In genomic region chr22:50673231-50674126, GRCh38 we compare ENCODE assay signal across 9 cellular contexts. TPM values are rescaled to one million over a fixed set of nuclear protein-coding genes. Genes with fewer than 3 reads are reported as not detected.
A peak's percentile ranks its signal among the peaks of the same experiment; 100 is the strongest.
DNase-seq lines count a peak whose midpoint lies in the region; ATAC-seq and TF ChIP-seq lines count a peak whose summit lies in the region.
"Had no signal": no experiment of that assay in that cellular context is flagged by ENCODE, and none has a peak within 500 bp of the region (broad histone marks: within the 10 kb centered on the region; RNA-seq: fewer than 3 reads in every experiment).

No MANE protein-coding gene starts in this region.

- no peak for TF ChIP-seq CTCF in upper lobe of right lung (IDR thresholded peaks at IDR 0.05)

- H3K27ac ChIP-seq in upper lobe of right lung: peak overlapping the region; percentile 69

- no peaks in the 10 kb centered on the region for H3K4me1 ChIP-seq in upper lobe of right lung

- no peaks in the 10 kb centered on the region for H3K9me3 ChIP-seq in upper lobe of right lung

- intact Hi-C loops in left cardiac atrium (cut with DNase I): no loop called here
- intact Hi-C loops in left ventricle myocardium superior (cut with micrococcal nuclease): no loop called here
- intact Hi-C loops in upper lobe of right lung (cut with DNase I): no loop called here

- peak overlapping the region; percentile 51 for H3K4me3 ChIP-seq in upper lobe of right lung

- peaks cover 17% of the 10 kb centered on the region for H3K27me3 ChIP-seq in upper lobe of right lung

- H3K36me3 ChIP-seq in upper lobe of right lung: no peaks in the 10 kb centered on the region

- DNase-seq in left cardiac atrium (peak; percentile 35), left ventricle myocardium superior (no peak), mesenteric fat pad (ENCODE audit: low spot score) (peak; percentile 86), upper lobe of right lung (no peak), epidermal melanocyte (ENCODE audit: insufficient read length, low spot score) (no peak), SHP77 treated with DMSO at 0.1 percent for 48 hours (lab: John Stamatoyannopoulos, UW) (no peak), NCI-H774 (lab: John Stamatoyannopoulos, UW) (no peak)
- DNase-seq in central memory CD4-positive, alpha-beta T cell: peak; percentile 16
- DNase-seq: EL had no signal

- no peak for ATAC-seq in left cardiac atrium
- ATAC-seq in left ventricle myocardium superior: no peak
- no peak for ATAC-seq in upper lobe of right lung

RNA-seq across cellular contexts. Expression of gene SHANK3, which starts 0.9 kb away (rescaled TPM):
- total RNA-seq in left cardiac atrium: 10 to 100 TPM; 19.5 to 34.1 TPM
- total RNA-seq in left ventricle myocardium superior: 22.9 TPM
- total RNA-seq in mesenteric fat pad: 95.7 TPM
- 59.9 TPM for total RNA-seq in upper lobe of right lung

RNA-seq across cellular contexts. Expression of gene ARSA, which starts 45.5 kb away (rescaled TPM):
- total RNA-seq in left cardiac atrium (10 to 100 TPM; 27.0 to 32.5 TPM), left ventricle myocardium superior (22.2 TPM), mesenteric fat pad (50.4 TPM), upper lobe of right lung (46.4 TPM)

Comparison
In these comparisons a context has a peak if more than half of its experiments do, and no peak if none do; other contexts are left out.
1. DNase-seq: peak in left cardiac atrium (single experiment), central memory CD4-positive, alpha-beta T cell (single experiment) and mesenteric fat pad (single experiment); none in left ventricle myocardium superior (single experiment), upper lobe of right lung (single experiment), epidermal melanocyte (single experiment), SHP77 treated with DMSO at 0.1 percent for 48 hours (single experiment) and NCI-H774 (single experiment).